In the genomic region with DNA sequence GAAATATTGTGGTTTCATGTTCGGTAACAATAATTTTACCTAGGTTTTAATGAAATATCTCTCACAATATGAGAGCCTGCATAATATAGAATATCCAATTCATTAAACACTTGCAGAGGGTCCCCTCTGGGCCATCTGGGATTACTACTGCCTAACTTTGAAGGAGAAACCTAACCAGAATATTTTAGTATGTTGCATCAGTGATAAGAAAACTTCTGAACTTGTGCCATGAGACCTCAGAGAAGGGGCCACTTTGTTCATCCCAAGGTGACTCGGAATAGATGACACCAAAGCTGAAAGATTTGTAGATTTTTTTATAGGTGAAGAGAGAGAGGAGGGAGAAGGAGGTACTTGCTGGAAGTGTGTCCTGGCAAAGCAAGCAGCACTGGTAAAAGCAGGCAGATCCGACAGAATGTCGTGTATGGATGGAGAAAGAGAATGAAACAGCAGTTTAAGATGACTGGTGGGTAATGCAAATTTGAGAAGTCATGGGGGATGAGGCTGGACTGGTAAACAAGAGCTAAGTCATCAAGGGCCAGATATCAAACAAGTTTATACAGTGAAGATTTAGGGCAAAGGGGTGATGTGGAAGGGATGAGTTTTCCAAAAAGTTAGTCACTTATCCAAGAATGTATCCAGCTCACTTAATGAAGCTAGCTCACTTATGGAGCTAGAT, we compare ENCODE assay signal across 1 cellular context.
TF ChIP-seq lines count a peak whose summit lies in the region.

No MANE protein-coding gene starts in this region.

TF ChIP-seq in IMR-90, 13 proteins besides CTCF, POLR2A, EP300 and RAD21:
- no peak for TF ChIP-seq MAZ (IDR thresholded peaks at IDR 0.05; ENCODE audit: borderline replicate concordance, low read depth, low read length)
- TF ChIP-seq BHLHE40 (IDR thresholded peaks at IDR 0.05; ENCODE audit: low read depth, low read length) = no peak
- no peak for TF ChIP-seq MXI1 (IDR thresholded peaks at IDR 0.05; ENCODE audit: borderline replicate concordance, low read depth, low read length)
- no peak for TF ChIP-seq RFX5 (IDR thresholded peaks at IDR 0.05; ENCODE audit: low read depth, low read length)
- no peak for TF ChIP-seq CHD1 (IDR thresholded peaks at IDR 0.05; ENCODE audit: low read depth, low read length)
- TF ChIP-seq, protein P1, sequence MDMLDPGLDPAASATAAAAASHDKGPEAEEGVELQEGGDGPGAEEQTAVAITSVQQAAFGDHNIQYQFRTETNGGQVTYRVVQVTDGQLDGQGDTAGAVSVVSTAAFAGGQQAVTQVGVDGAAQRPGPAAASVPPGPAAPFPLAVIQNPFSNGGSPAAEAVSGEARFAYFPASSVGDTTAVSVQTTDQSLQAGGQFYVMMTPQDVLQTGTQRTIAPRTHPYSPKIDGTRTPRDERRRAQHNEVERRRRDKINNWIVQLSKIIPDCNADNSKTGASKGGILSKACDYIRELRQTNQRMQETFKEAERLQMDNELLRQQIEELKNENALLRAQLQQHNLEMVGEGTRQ (IDR thresholded peaks at IDR 0.05; ENCODE audit: low read depth, low read length) = no peak
- no peak for TF ChIP-seq FOS (IDR thresholded peaks at IDR 0.05; ENCODE audit: low read depth, low read length)
- TF ChIP-seq, protein P2, sequence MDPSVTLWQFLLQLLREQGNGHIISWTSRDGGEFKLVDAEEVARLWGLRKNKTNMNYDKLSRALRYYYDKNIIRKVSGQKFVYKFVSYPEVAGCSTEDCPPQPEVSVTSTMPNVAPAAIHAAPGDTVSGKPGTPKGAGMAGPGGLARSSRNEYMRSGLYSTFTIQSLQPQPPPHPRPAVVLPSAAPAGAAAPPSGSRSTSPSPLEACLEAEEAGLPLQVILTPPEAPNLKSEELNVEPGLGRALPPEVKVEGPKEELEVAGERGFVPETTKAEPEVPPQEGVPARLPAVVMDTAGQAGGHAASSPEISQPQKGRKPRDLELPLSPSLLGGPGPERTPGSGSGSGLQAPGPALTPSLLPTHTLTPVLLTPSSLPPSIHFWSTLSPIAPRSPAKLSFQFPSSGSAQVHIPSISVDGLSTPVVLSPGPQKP (IDR thresholded peaks at IDR 0.05; ENCODE audit: borderline replicate concordance, low read depth, low read length) = no peak
- no peak for TF ChIP-seq CEBPB (IDR thresholded peaks at IDR 0.05; ENCODE audit: low read depth, low read length)
- TF ChIP-seq RCOR1 (IDR thresholded peaks at IDR 0.05; ENCODE audit: insufficient replicate concordance, low read length) = no peak
- no peak for TF ChIP-seq MAFK (IDR thresholded peaks at IDR 0.05; ENCODE audit: low read depth, low read length)
- TF ChIP-seq SMC3 (IDR thresholded peaks at IDR 0.05; ENCODE audit: low read depth, low read length) = no peak
- TF ChIP-seq NFE2L2 (IDR thresholded peaks at IDR 0.05; ENCODE audit: low read depth, low read length) = no peak
